16 cellular contexts compared by ENCODE assay signal in the genomic region with DNA sequence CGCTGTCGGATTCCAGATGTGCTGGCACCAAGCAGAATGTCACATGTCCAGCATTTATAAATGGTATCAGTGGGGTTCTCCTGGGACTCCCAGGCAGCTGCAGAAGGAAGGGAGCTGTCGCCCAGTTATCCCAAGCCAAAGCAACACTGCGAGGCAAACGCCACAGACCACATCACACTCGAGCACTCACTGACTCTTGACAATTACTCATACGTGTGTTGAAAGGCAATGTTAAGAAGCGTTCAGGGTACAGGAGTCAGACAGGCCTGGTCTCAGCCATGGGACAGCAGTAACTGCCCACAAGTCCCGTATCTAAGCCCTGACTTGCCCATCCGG.
A peak's percentile ranks its signal among the peaks of the same experiment; 100 is the strongest.
DNase-seq lines count a peak whose midpoint lies in the region; ATAC-seq and TF ChIP-seq lines count a peak whose summit lies in the region.
"Had no signal": no experiment of that assay in that cellular context is flagged by ENCODE, and none has a peak within 500 bp of the region (broad histone marks: within the 10 kb centered on the region; RNA-seq: fewer than 3 reads in every experiment).

No MANE protein-coding gene starts in this region.

- peak; percentile 25 for DNase-seq in amniotic epithelial cell (ENCODE audit: low read depth)
- peak; percentile 24 to 33 for DNase-seq in foreskin keratinocyte
- DNase-seq in posterior vena cava (ENCODE audit: low spot score) = peak; percentile 68
- no peak for DNase-seq in NCI-H69 (lab: John Stamatoyannopoulos, UW)
- DNase-seq in NOMO-1 treated with dmso at 0.1 percent for 144 hours (lab: John Stamatoyannopoulos, UW; ENCODE audit: unreplicated experiment) = no peak
- DNase-seq in hepatocyte (ENCODE audit: low spot score) = no peak
- DNase-seq: ACHN; activated CD4-positive, alpha-beta memory T cell treated with anti-CD3 and anti-CD28 coated beads, Interleukin-2, amount 10 ng/mL, durations not matched to agents 7 days and 5 days; colonic mucosa; NCI-H446 treated with DMSO at 0.1 percent for 48 hours; OCI-M1; SK-N-SH; trophoblast cell had no signal

- intact Hi-C loops in posterior vena cava (cut with DNase I) = no loop called here

- 90% methylated on average over 10 of the region's 10 CpGs for WGBS in hepatocyte (ENCODE audit: low lambda C conversion rate, missing lambda C conversion rate)

- H3K4me3 ChIP-seq in BLaER1 treated with 17β-estradiol and CSF1 and Interleukin-3, amounts not matched to agents 10 nM and 100 nM = no peak overlapping the region
- H3K4me3 ChIP-seq in hepatocyte = no peak overlapping the region
- H3K4me3 ChIP-seq: adrenal gland, colonic mucosa had no signal

- H3K4me1 ChIP-seq in BLaER1 treated with 17β-estradiol and CSF1 and Interleukin-3, amounts not matched to agents 10 nM and 100 nM = peaks cover 0 to 33% (median 17%) of the 10 kb centered on the region in 10 experiments; a peak in 13 of 20 replicates
- H3K4me1 ChIP-seq in foreskin keratinocyte (no peaks in the 10 kb centered on the region), hepatocyte (ENCODE audit: insufficient read depth) (peaks cover 6% of the 10 kb centered on the region)
- H3K4me1 ChIP-seq: colonic mucosa had no signal

- H3K9me3 ChIP-seq in BLaER1 treated with 17β-estradiol and CSF1 and Interleukin-3, amounts not matched to agents 10 nM and 100 nM (replicated peaks in 1 of 11) = peaks cover 0 to 13% (median 2%) of the 10 kb centered on the region in 11 experiments; a peak in 10 of 22 replicates
- no peaks in the 10 kb centered on the region for H3K9me3 ChIP-seq in hepatocyte (ENCODE audit: low read depth)
- H3K9me3 ChIP-seq: adrenal gland, colonic mucosa, SK-N-SH had no signal

- ATAC-seq in foreskin keratinocyte = no peak
- ATAC-seq in HG02884 (IDR thresholded peaks at IDR 0.05; ENCODE audit: unreplicated experiment) = no peak

- H3K9me2 ChIP-seq in hepatocyte (replicated peaks; ENCODE audit: insufficient read depth) = no peaks in the 10 kb centered on the region
- H3K9me2 ChIP-seq: SK-N-SH had no signal

- H4K20me1 ChIP-seq in BLaER1 treated with 17β-estradiol and CSF1 and Interleukin-3, amounts not matched to agents 10 nM and 100 nM = peaks cover 0 to 71% (median 6%) of the 10 kb centered on the region in 11 experiments; a peak in 8 of 22 replicates
- peaks cover 57% of the 10 kb centered on the region for H4K20me1 ChIP-seq in hepatocyte (ENCODE audit: insufficient read depth, poor library complexity, severe bottlenecking)

- H3K79me2 ChIP-seq in hepatocyte = peaks cover 86% of the 10 kb centered on the region

- no peak overlapping the region for H3K27ac ChIP-seq in BLaER1 treated with 17β-estradiol and CSF1 and Interleukin-3, amounts not matched to agents 10 nM and 100 nM
- H3K27ac ChIP-seq in foreskin keratinocyte (no peak overlapping the region), hepatocyte (no peak overlapping the region)
- H3K27ac ChIP-seq: adrenal gland, colonic mucosa had no signal

- H3K36me3 ChIP-seq in BLaER1 treated with 17β-estradiol and CSF1 and Interleukin-3, amounts not matched to agents 10 nM and 100 nM = no peaks in the 10 kb centered on the region
- H3K36me3 ChIP-seq in hepatocyte (replicated peaks; ENCODE audit: insufficient read depth, low read depth) = no peaks in the 10 kb centered on the region
- H3K36me3 ChIP-seq: adrenal gland, colonic mucosa had no signal

- no peaks in the 10 kb centered on the region for H3K27me3 ChIP-seq in BLaER1 treated with 17β-estradiol and CSF1 and Interleukin-3, amounts not matched to agents 10 nM and 100 nM
- H3K27me3 ChIP-seq in foreskin keratinocyte = no peaks in the 10 kb centered on the region
- no peaks in the 10 kb centered on the region for H3K27me3 ChIP-seq in hepatocyte
- H3K27me3 ChIP-seq: adrenal gland, colonic mucosa had no signal

- H3K4me2 ChIP-seq in BLaER1 treated with 17β-estradiol and CSF1 and Interleukin-3, amounts not matched to agents 10 nM and 100 nM = peak overlapping the region in 9 of 11 experiments; percentile 3 to 66 (median 58); a peak in 17 of 22 replicates
- no peak overlapping the region for H3K4me2 ChIP-seq in hepatocyte
- H3K4me2 ChIP-seq: SK-N-SH had no signal

- no peak overlapping the region for H2AFZ ChIP-seq in hepatocyte

- TF ChIP-seq CTCF in foreskin keratinocyte (conservative IDR thresholded peaks at IDR 0.05) (no peak), hepatocyte (IDR thresholded peaks at IDR 0.05; ENCODE audit: poor library complexity) (no peak)

- no peak overlapping the region for H3K9ac ChIP-seq in BLaER1 treated with 17β-estradiol and CSF1 and Interleukin-3, amounts not matched to agents 10 nM and 100 nM
- H3K9ac ChIP-seq: SK-N-SH had no signal

Comparison
In these comparisons a context has a peak if more than half of its experiments do, and no peak if none do; other contexts are left out.
1. DNase-seq: peak in amniotic epithelial cell (single experiment), foreskin keratinocyte (2 of 2) and posterior vena cava (single experiment); none in NCI-H69 (single experiment), NOMO-1 treated with dmso at 0.1 percent for 144 hours (single experiment) and hepatocyte (single experiment).